21 cellular contexts compared by ENCODE assay signal in the genomic region with DNA sequence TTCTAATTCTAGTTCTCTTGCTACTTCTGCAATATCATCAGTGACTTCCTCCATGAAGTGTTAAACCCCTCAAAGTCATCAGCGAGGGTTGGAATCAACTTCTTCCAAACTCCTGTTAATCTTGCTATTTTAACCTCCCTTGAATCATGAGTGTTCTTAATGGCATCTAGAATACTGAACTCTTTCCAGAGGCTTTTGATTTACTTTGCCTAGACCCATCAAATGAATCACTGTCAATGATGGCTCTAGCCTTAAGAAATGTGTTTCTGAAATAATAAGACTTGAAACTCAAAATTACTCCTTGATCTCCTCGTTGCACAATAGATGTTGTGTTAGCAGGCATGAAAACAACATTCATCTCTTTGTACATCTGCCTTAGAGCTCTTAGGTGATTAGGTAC.
DNase-seq lines count a peak whose midpoint lies in the region; ATAC-seq, FAIRE-seq and TF ChIP-seq lines count a peak whose summit lies in the region.
"Had no signal": no experiment of that assay in that cellular context is flagged by ENCODE, and none has a peak within 500 bp of the region (broad histone marks: within the 10 kb centered on the region; RNA-seq: fewer than 3 reads in every experiment).

No MANE protein-coding gene starts in this region.

- in situ Hi-C loops in IMR-90 (cut with MboI; ENCODE audit: low sequenced_read_pairs): loop anchor here (25.0 kb wide), 1 partner anchor 824 kb away; no protein-coding TSS in a partner anchor
- in situ Hi-C loops in astrocyte of the spinal cord (cut with HindIII; ENCODE audit: low sequenced_read_pairs): no loop called here

- no peak for TF ChIP-seq RAD21 in IMR-90 (IDR thresholded peaks at IDR 0.05; ENCODE audit: low read length)

- no peak overlapping the region for H3K56ac ChIP-seq in IMR-90 (ENCODE audit: extremely low read depth, insufficient read depth, low read length)

- no peak overlapping the region for H3K23ac ChIP-seq in IMR-90 (ENCODE audit: low read depth, low read length)

- no peak overlapping the region for H4K8ac ChIP-seq in IMR-90 (ENCODE audit: low read depth in 2 of 2, low read length in 2 of 2)

- no peak overlapping the region for H3K14ac ChIP-seq in IMR-90 (replicated peaks; ENCODE audit: low read depth, low read length)

- intact Hi-C loops in IMR-90 (cut with micrococcal nuclease) (no loop called here), body of pancreas (cut with DNase I) (no loop called here)

- CTCF ChIA-PET in IMR-90 (lab: Yijun Ruan, JAX): no interaction called here

- H3K36me3 ChIP-seq in IMR-90 (ENCODE audit: control insufficient read depth, insufficient read depth, low read length) (no peaks in the 10 kb centered on the region), body of pancreas (replicated peaks in 1 of 2; ENCODE audit: insufficient read depth in 1 of 2, low read depth in 2 of 2) (no peaks in the 10 kb centered on the region)
- H3K36me3 ChIP-seq: SJCRH30 had no signal

- no TSS peak for BruUV-seq in IMR-90 (replicated peaks; lab: Mats Ljungman, UMichigan)

- DNase-seq in IMR-90: peak; percentile 17
- DNase-seq in astrocyte of the spinal cord (ENCODE audit: low read depth, low spot score): peak; percentile 17
- DNase-seq in kidney tubule cell (ENCODE audit: low spot score): peak; percentile 17
- DNase-seq in mesothelial cell of epicardium (ENCODE audit: low spot score in 2 of 2, unreplicated experiment in 2 of 2): no peak
- no peak for DNase-seq in NCI-H2029 treated with DMSO at 0.1 percent for 48 hours (lab: John Stamatoyannopoulos, UW)
- no peak for DNase-seq in body of pancreas
- no peak for DNase-seq in UCSD-AML1 (lab: John Stamatoyannopoulos, UW; ENCODE audit: unreplicated experiment)
- DNase-seq: C1 segment of cervical spinal cord, DMS 273 treated with DMSO at 0.1 percent for 48 hours, GF-D8, GOT3, Karpas-422, NCI-H1105 treated with DMSO at 0.1 percent for 48 hours, NCI-H187 treated with DMSO at 0.1 percent for 48 hours, NCI-H2171, NCI-H774, PC-9, SJCRH30 had no signal

- no peak overlapping the region for H2BK15ac ChIP-seq in IMR-90 (ENCODE audit: low read depth, low read length)

- H3K27ac Mint-ChIP-seq in mesothelial cell of epicardium: no peak overlapping the region

- H3K4me3 ChIP-seq in IMR-90 (ENCODE audit: insufficient read depth, low read depth, low read length) (no peak overlapping the region), astrocyte of the spinal cord (ENCODE audit: low read depth, low read length) (no peak overlapping the region), body of pancreas (no peak overlapping the region)
- H3K4me3 ChIP-seq: A549, PC-9, SJCRH30 had no signal

- H3K27me3 Mint-ChIP-seq in mesothelial cell of epicardium (ENCODE audit: low read depth): peaks cover 3% of the 10 kb centered on the region

- peak; percentile 97 for FAIRE-seq in A204.1 (lab: Jason Lieb, UNC)
- FAIRE-seq: A549, GM12891 had no signal

- no peaks in the 10 kb centered on the region for H3K79me1 ChIP-seq in IMR-90 (ENCODE audit: low read depth in 1 of 2, low read length in 2 of 2)

- POLR2A ChIA-PET in IMR-90 (lab: Charles Lee; ENCODE audit: unreplicated experiment): no interaction called here

- H3K27me3 ChIP-seq in IMR-90 (ENCODE audit: control insufficient read depth, insufficient read depth, low read length) (no peaks in the 10 kb centered on the region), body of pancreas (no peaks in the 10 kb centered on the region)
- H3K27me3 ChIP-seq: SJCRH30 had no signal

- H3K9ac ChIP-seq in IMR-90 (ENCODE audit: low read depth, low read length): no peak overlapping the region

- H3K4me1 ChIP-seq in IMR-90 (ENCODE audit: control insufficient read depth, insufficient read depth, low read length): peaks cover 4% of the 10 kb centered on the region
- peaks cover 15% of the 10 kb centered on the region for H3K4me1 ChIP-seq in body of pancreas
- H3K4me1 ChIP-seq: A549, SJCRH30 had no signal

- no peak overlapping the region for H2BK20ac ChIP-seq in IMR-90 (ENCODE audit: low read depth, low read length)

- H3K4me3 Mint-ChIP-seq in mesothelial cell of epicardium: no peak overlapping the region

- H4K5ac ChIP-seq in IMR-90 (ENCODE audit: low read depth, low read length): no peak overlapping the region

- ATAC-seq in IMR-90 (ENCODE audit: low read depth) (no peak; the same call in 1 of the 2 replicates), body of pancreas (no peak)
- ATAC-seq: A549 had no signal

- TF ChIP-seq POLR2A in IMR-90 (IDR thresholded peaks at IDR 0.05; ENCODE audit: low read depth, low read length) (no peak), body of pancreas (IDR thresholded peaks at IDR 0.05) (no peak)

- no peaks in the 10 kb centered on the region for H3K9me1 ChIP-seq in IMR-90 (ENCODE audit: insufficient read depth, low read length)

- no peak overlapping the region for H4K91ac ChIP-seq in IMR-90 (ENCODE audit: insufficient read depth, low read depth, low read length)

- no peaks in the 10 kb centered on the region for H4K20me1 ChIP-seq in IMR-90 (ENCODE audit: insufficient read depth, low read length)

- H2AK9ac ChIP-seq in IMR-90 (replicated peaks; ENCODE audit: low read depth, low read length, poor library complexity): no peak overlapping the region

- no peak overlapping the region for H2AK5ac ChIP-seq in IMR-90 (ENCODE audit: low read depth, low read length)

- H3K4me2 ChIP-seq in IMR-90 (ENCODE audit: low read depth, low read length): no peak overlapping the region
- H3K4me2 ChIP-seq: A549, PC-9 had no signal

- no peak overlapping the region for H3K27ac ChIP-seq in IMR-90 (ENCODE audit: insufficient read depth, low read length)
- H3K27ac ChIP-seq in body of pancreas: no peak overlapping the region
- H3K27ac ChIP-seq: A549, PC-9, SJCRH30 had no signal

- TF ChIP-seq CTCF in IMR-90 (conservative IDR thresholded peaks at IDR 0.05; ENCODE audit: low read depth, low read length) (no peak), astrocyte of the spinal cord (IDR thresholded peaks at IDR 0.05; ENCODE audit: low read depth, low read length) (no peak), mesothelial cell of epicardium (IDR thresholded peaks at IDR 0.05; ENCODE audit: unreplicated experiment) (no peak), body of pancreas (IDR thresholded peaks at IDR 0.05) (no peak)

- no peaks in the 10 kb centered on the region for H3K9me3 ChIP-seq in IMR-90 (ENCODE audit: control insufficient read depth, insufficient read depth, low read length)
- H3K9me3 ChIP-seq in body of pancreas: no peaks in the 10 kb centered on the region
- H3K9me3 ChIP-seq: A549, SJCRH30 had no signal

- dilution Hi-C loops in IMR-90 (cut with HindIII; ENCODE audit: low sequenced_read_pairs, unreplicated experiment): no loop called here

- H3K9me3 Mint-ChIP-seq in mesothelial cell of epicardium: no peaks in the 10 kb centered on the region

- H2AFZ ChIP-seq in IMR-90 (replicated peaks; ENCODE audit: low read length, poor library complexity): no peak overlapping the region
- H2AFZ ChIP-seq: PC-9 had no signal

- H3K36me3 Mint-ChIP-seq in mesothelial cell of epicardium: no peaks in the 10 kb centered on the region

- WGBS in IMR-90 (ENCODE audit: extremely low coverage in 2 of 2, insufficient read length in 1 of 2), 2 experiments: no CpG with 5 or more reads among the region's 2 CpGs
- WGBS in body of pancreas, 2 donors: 65 to 75% methylated on average over 2 of the region's 2 CpGs

- no peak overlapping the region for H3K4ac ChIP-seq in IMR-90 (ENCODE audit: low read depth, low read length)

- peaks cover 9% of the 10 kb centered on the region for H3K4me1 Mint-ChIP-seq in mesothelial cell of epicardium

- H2BK5ac ChIP-seq in IMR-90 (ENCODE audit: low read depth, low read length, poor library complexity, severe bottlenecking): no peak overlapping the region

- no peak overlapping the region for H3K18ac ChIP-seq in IMR-90 (ENCODE audit: low read depth, low read length)

- no peak overlapping the region for H2BK120ac ChIP-seq in IMR-90 (ENCODE audit: low read depth, low read length)

TF ChIP-seq in IMR-90, 13 proteins besides CTCF, POLR2A, EP300 and RAD21:
- TF ChIP-seq MAZ (IDR thresholded peaks at IDR 0.05; ENCODE audit: borderline replicate concordance, low read depth, low read length): no peak
- TF ChIP-seq CEBPB (IDR thresholded peaks at IDR 0.05; ENCODE audit: low read depth, low read length): peak; percentile 38; the same call in 1 of the 2 replicates
- no peak for TF ChIP-seq RCOR1 (IDR thresholded peaks at IDR 0.05; ENCODE audit: insufficient replicate concordance, low read length)
- no peak for TF ChIP-seq SMC3 (IDR thresholded peaks at IDR 0.05; ENCODE audit: low read depth, low read length)
- no peak for TF ChIP-seq MXI1 (IDR thresholded peaks at IDR 0.05; ENCODE audit: borderline replicate concordance, low read depth, low read length)

Comparison
In these comparisons a context has a peak if more than half of its experiments do, and no peak if none do; other contexts are left out.
1. DNase-seq: peak in IMR-90 (single experiment), astrocyte of the spinal cord (single experiment) and kidney tubule cell (single experiment); none in mesothelial cell of epicardium (0 of 2), NCI-H2029 treated with DMSO at 0.1 percent for 48 hours (single experiment), body of pancreas (0 of 4) and UCSD-AML1 (single experiment).